Comparison of ENCODE assay signal across 2 cellular contexts in genomic region chr14:105351920-105352871, GRCh38.
TF ChIP-seq lines count a peak whose summit lies in the region.

No MANE protein-coding gene starts in this region.

TF ChIP-seq in HEK293T, 16 proteins besides CTCF, POLR2A, EP300 and RAD21:
- no peak for TF ChIP-seq ELF4 (IDR thresholded peaks at IDR 0.05)
- TF ChIP-seq L3MBTL2 (conservative IDR thresholded peaks at IDR 0.05): no peak
- no peak for TF ChIP-seq CTBP1 (IDR thresholded peaks at IDR 0.05; ENCODE audit: borderline replicate concordance)
- no peak for TF ChIP-seq FOXM1 (IDR thresholded peaks at IDR 0.05; ENCODE audit: borderline replicate concordance)
- TF ChIP-seq FOXK2 (IDR thresholded peaks at IDR 0.05): no peak
- no peak for TF ChIP-seq TARDBP (IDR thresholded peaks at IDR 0.05)
- TF ChIP-seq HDGF (IDR thresholded peaks at IDR 0.05; ENCODE audit: borderline replicate concordance): no peak
- TF ChIP-seq SUZ12 (IDR thresholded peaks at IDR 0.05): no peak
- no peak for TF ChIP-seq PKNOX1 (IDR thresholded peaks at IDR 0.05)
- no peak for TF ChIP-seq ZNF384 (IDR thresholded peaks at IDR 0.05)

TF ChIP-seq in GM12878, 131 proteins besides CTCF, POLR2A, EP300 and RAD21 (continues in another document):
- TF ChIP-seq STAT3 (IDR thresholded peaks at IDR 0.05; ENCODE audit: low read depth, low read length): no peak
- TF ChIP-seq SMAD1 (IDR thresholded peaks at IDR 0.05; ENCODE audit: low read depth, partially characterized antibody): no peak
- TF ChIP-seq SREBF1 (IDR thresholded peaks at IDR 0.05; ENCODE audit: low read length): no peak
- no peak for TF ChIP-seq NBN (IDR thresholded peaks at IDR 0.05)
- no peak for TF ChIP-seq PAX8 (IDR thresholded peaks at IDR 0.05)
- no peak for TF ChIP-seq IRF3 (IDR thresholded peaks at IDR 0.05)
- no peak for TF ChIP-seq ZBTB4 (CRISPR knock-in tag; IDR thresholded peaks at IDR 0.05)
- no peak for TF ChIP-seq IRF5 (IDR thresholded peaks at IDR 0.05; ENCODE audit: borderline replicate concordance)
- TF ChIP-seq ZZZ3 (IDR thresholded peaks at IDR 0.05; ENCODE audit: control insufficient read depth, insufficient read length, low read depth): no peak
- TF ChIP-seq USF1 (IDR thresholded peaks at IDR 0.05; ENCODE audit: borderline replicate concordance, extremely low read length, insufficient read depth, low read depth, low read length): no peak
- no peak for TF ChIP-seq HSF1 (IDR thresholded peaks at IDR 0.05; ENCODE audit: low read depth, low read length)
- TF ChIP-seq YY1 (IDR thresholded peaks at IDR 0.05; ENCODE audit: low read depth, low read length): peak; percentile 63; the same call in 1 of the 2 replicates
- no peak for TF ChIP-seq RCOR1 (conservative IDR thresholded peaks at IDR 0.05; ENCODE audit: low read depth, low read length)
- TF ChIP-seq RELA (IDR thresholded peaks at IDR 0.05; ENCODE audit: borderline replicate concordance, partially characterized antibody): no peak
- TF ChIP-seq IKZF2 (IDR thresholded peaks at IDR 0.05): no peak
- TF ChIP-seq ASH2L (IDR thresholded peaks at IDR 0.05; ENCODE audit: borderline replicate concordance, low read depth): no peak
- no peak for TF ChIP-seq ZSCAN29 (IDR thresholded peaks at IDR 0.05)
- TF ChIP-seq IRF4 (IDR thresholded peaks at IDR 0.05; ENCODE audit: low read depth, low read length): no peak
- no peak for TF ChIP-seq BCL11A (IDR thresholded peaks at IDR 0.05; ENCODE audit: low read depth, low read length)
- no peak for TF ChIP-seq EED (IDR thresholded peaks at IDR 0.05; ENCODE audit: low read depth)
- TF ChIP-seq BMI1 (IDR thresholded peaks at IDR 0.05; ENCODE audit: borderline replicate concordance): no peak
- no peak for TF ChIP-seq POU2F2 (IDR thresholded peaks at IDR 0.05; ENCODE audit: borderline replicate concordance, low read depth, low read length)
- TF ChIP-seq HDAC6 (IDR thresholded peaks at IDR 0.05; ENCODE audit: unreplicated experiment): no peak
- no peak for TF ChIP-seq WRNIP1 (IDR thresholded peaks at IDR 0.05; ENCODE audit: borderline replicate concordance, low read depth, low read length)
- no peak for TF ChIP-seq NRF1 (conservative IDR thresholded peaks at IDR 0.05; ENCODE audit: low read depth, low read length)
- TF ChIP-seq USF2 (IDR thresholded peaks at IDR 0.05; ENCODE audit: borderline replicate concordance, low read depth, low read length): no peak
- no peak for TF ChIP-seq CEBPZ (IDR thresholded peaks at IDR 0.05; ENCODE audit: low read depth, low read length)
- TF ChIP-seq ZNF24 (IDR thresholded peaks at IDR 0.05): no peak
- TF ChIP-seq POLR2AphosphoS2 (IDR thresholded peaks at IDR 0.05; ENCODE audit: low read depth, low read length): no peak
- no peak for TF ChIP-seq STAT1 (conservative IDR thresholded peaks at IDR 0.05)
- peak; percentile 77 for TF ChIP-seq MEF2B (IDR thresholded peaks at IDR 0.05; ENCODE audit: partially characterized antibody, poor library complexity, severe bottlenecking)
- no peak for TF ChIP-seq TCF3 (IDR thresholded peaks at IDR 0.05; ENCODE audit: borderline replicate concordance, insufficient read depth, low read depth, low read length)
- TF ChIP-seq ZNF384 (IDR thresholded peaks at IDR 0.05; ENCODE audit: borderline replicate concordance, low read depth, low read length): no peak
- TF ChIP-seq E4F1 (IDR thresholded peaks at IDR 0.05; ENCODE audit: borderline replicate concordance, partially characterized antibody): no peak
- TF ChIP-seq ATF7 (IDR thresholded peaks at IDR 0.05; ENCODE audit: low read depth): peak; percentile 60
- no peak for TF ChIP-seq HCFC1 (IDR thresholded peaks at IDR 0.05; ENCODE audit: low read length)
- no peak for TF ChIP-seq POLR2AphosphoS5 (IDR thresholded peaks at IDR 0.05; ENCODE audit: low read length)
- no peak for TF ChIP-seq E2F4 (IDR thresholded peaks at IDR 0.05; ENCODE audit: low read depth, low read length)
- no peak for TF ChIP-seq SREBF2 (IDR thresholded peaks at IDR 0.05; ENCODE audit: low read length)
- TF ChIP-seq MAX (IDR thresholded peaks at IDR 0.05; ENCODE audit: low read depth, low read length): no peak
- TF ChIP-seq ZBED1 (IDR thresholded peaks at IDR 0.05; ENCODE audit: borderline replicate concordance): no peak
- TF ChIP-seq TBL1XR1 (IDR thresholded peaks at IDR 0.05; ENCODE audit: low read depth, low read length): no peak
- TF ChIP-seq TCF7 (IDR thresholded peaks at IDR 0.05; ENCODE audit: borderline replicate concordance): no peak
- TF ChIP-seq CREB1 (IDR thresholded peaks at IDR 0.05; ENCODE audit: low read depth): peak; percentile 13; the same call in 1 of the 2 replicates
- TF ChIP-seq RELB (IDR thresholded peaks at IDR 0.05; ENCODE audit: low read depth): no peak
